Comparison of ENCODE assay signal across 1 cellular context in genomic region chr2:149164827-149165226, GRCh38.
TF ChIP-seq lines count a peak whose summit lies in the region.

No MANE protein-coding gene starts in this region.

TF ChIP-seq in GM23338, 12 proteins besides CTCF, POLR2A, EP300 and RAD21:
- TF ChIP-seq REST (IDR thresholded peaks at IDR 0.05; ENCODE audit: unreplicated experiment): no peak
- peak; percentile 78 for TF ChIP-seq ZNF331 (CRISPR knock-in tag; IDR thresholded peaks at IDR 0.05; ENCODE audit: low read depth)
- no peak for TF ChIP-seq ZNF114 (CRISPR knock-in tag; IDR thresholded peaks at IDR 0.05)
- no peak for TF ChIP-seq ZNF462 (CRISPR knock-in tag; IDR thresholded peaks at IDR 0.05)
- TF ChIP-seq ETS1 (IDR thresholded peaks at IDR 0.05): no peak
